ENCODE assay signal across 8 cellular contexts in genomic region chr13:101170306-101170705, GRCh38.
"Had no signal": no experiment of that assay in that cellular context is flagged by ENCODE, and none has a peak within 500 bp of the region (broad histone marks: within the 10 kb centered on the region; RNA-seq: fewer than 3 reads in every experiment).

No MANE protein-coding gene starts in this region.

- H3K27ac ChIP-seq: HL-60, KMS-11 had no signal

- H3K36me3 Mint-ChIP-seq: IgD-negative memory B cell had no signal

- ATAC-seq: HepG2, K562 had no signal

- H3K4me3 Mint-ChIP-seq: IgD-negative memory B cell had no signal

- H3K4me3 ChIP-seq: K562 had no signal

- H3K27ac Mint-ChIP-seq: IgD-negative memory B cell had no signal

- H3K27me3 Mint-ChIP-seq: IgD-negative memory B cell had no signal

- H3K4me1 Mint-ChIP-seq: IgD-negative memory B cell had no signal

- DNase-seq: IMR-90, KBM-7, KG1 had no signal
